29 cellular contexts compared by ENCODE assay signal in genomic region chr10:33289776-33290175, GRCh38.
"Had no signal": no experiment of that assay in that cellular context is flagged by ENCODE, and none has a peak within 500 bp of the region (broad histone marks: within the 10 kb centered on the region; RNA-seq: fewer than 3 reads in every experiment).

No MANE protein-coding gene starts in this region.

- H3K27me3 Mint-ChIP-seq: brain; progenitor cell of endocrine pancreas; stimulated activated naive CD8-positive, alpha-beta T cell treated with anti-CD3 and anti-CD28 coated beads, Interleukin-15, amount 100 ng/mL, for 72 hours; type B pancreatic cell had no signal

- H3K4me1 Mint-ChIP-seq: activated naive CD8-positive, alpha-beta T cell treated with anti-CD3 and anti-CD28 coated beads for 36 hours; stimulated activated memory B cell treated with anti-CD40 and anti-IgM and Interleukin-4, amounts not matched to agents 10 μg/mL and 1 μg/mL and 100 μg/mL, for 72 hours; stimulated activated naive CD8-positive, alpha-beta T cell treated with anti-CD3 and anti-CD28 coated beads, Interleukin-15, amount 100 ng/mL, for 72 hours had no signal

- H3K9me3 ChIP-seq: adrenal gland, ascending aorta, heart right ventricle, left lung, uterus had no signal

- DNase-seq: activated CD4-positive, alpha-beta T cell treated with anti-CD3 and anti-CD28 coated beads for 4 hours; activated CD4-positive, alpha-beta T cell treated with anti-CD3 and anti-CD28 coated beads, Interleukin-2, amount 50 U/mL, for 4 hours; activated effector memory CD4-positive, alpha-beta T cell treated with Interleukin-2 at 50 U/mL for 16 hours; activated naive CD4-positive, alpha-beta T cell treated with anti-CD3 and anti-CD28 coated beads for 36 hours; activated naive CD8-positive, alpha-beta T cell treated with anti-CD3 and anti-CD28 coated beads for 36 hours; activated T-cell treated with anti-CD3 and anti-CD28 coated beads for 4 hours; adrenal gland; dorsolateral prefrontal cortex; effector memory CD4-positive, alpha-beta T cell; foreskin fibroblast; heart right ventricle; left lung; stimulated activated CD4-positive, alpha-beta T cell treated with anti-CD3 and anti-CD28 coated beads, Interleukin-4, amount 100 ng/mL, for 24 hours; stimulated activated naive CD8-positive, alpha-beta T cell treated with anti-CD3 and anti-CD28 coated beads, Interleukin-15, amount 100 ng/mL, for 72 hours; substantia nigra; SW 1271; T-helper 9 cell; uterus had no signal

- H3K27ac Mint-ChIP-seq: activated naive CD4-positive, alpha-beta T cell treated with anti-CD3 and anti-CD28 coated beads for 36 hours; activated naive CD8-positive, alpha-beta T cell treated with anti-CD3 and anti-CD28 coated beads for 36 hours; progenitor cell of endocrine pancreas; stimulated activated memory B cell treated with anti-CD40 and anti-IgM and Interleukin-4, amounts not matched to agents 10 μg/mL and 1 μg/mL and 100 μg/mL, for 72 hours; stimulated activated naive CD8-positive, alpha-beta T cell treated with anti-CD3 and anti-CD28 coated beads, Interleukin-15, amount 100 ng/mL, for 72 hours; T-helper 1 cell treated with Interleukin-12 subunit alpha and Interleukin-12 subunit beta and Interleukin-4 antibody, amounts not matched to agents 30 μg/mL and 1 μg/mL, for 36 hours; type B pancreatic cell had no signal

- H3K27ac ChIP-seq: coronary artery, dorsolateral prefrontal cortex, left lung, VCaP had no signal

- H3K36me3 ChIP-seq: adrenal gland, ascending aorta, left lung, uterus had no signal

- H3K27me3 ChIP-seq: adrenal gland, ascending aorta, heart right ventricle, left lung, uterus had no signal

- ATAC-seq: heart right ventricle; left lung; sciatic nerve; stimulated activated memory B cell treated with anti-CD40 and anti-IgM and Interleukin-4, amounts not matched to agents 10 μg/mL and 1 μg/mL and 100 μg/mL, for 72 hours; stimulated activated naive CD8-positive, alpha-beta T cell treated with anti-CD3 and anti-CD28 coated beads, Interleukin-15, amount 100 ng/mL, for 72 hours had no signal

- H3K36me3 Mint-ChIP-seq: activated naive CD8-positive, alpha-beta T cell treated with anti-CD3 and anti-CD28 coated beads for 36 hours; brain; stimulated activated memory B cell treated with anti-CD40 and anti-IgM and Interleukin-4, amounts not matched to agents 10 μg/mL and 1 μg/mL and 100 μg/mL, for 72 hours had no signal

- H3K4me3 Mint-ChIP-seq: activated naive CD4-positive, alpha-beta T cell treated with anti-CD3 and anti-CD28 coated beads for 36 hours; activated naive CD8-positive, alpha-beta T cell treated with anti-CD3 and anti-CD28 coated beads for 36 hours; stimulated activated memory B cell treated with anti-CD40 and anti-IgM and Interleukin-4, amounts not matched to agents 10 μg/mL and 1 μg/mL and 100 μg/mL, for 72 hours; stimulated activated naive CD8-positive, alpha-beta T cell treated with anti-CD3 and anti-CD28 coated beads, Interleukin-15, amount 100 ng/mL, for 72 hours; T-helper 1 cell treated with Interleukin-12 subunit alpha and Interleukin-12 subunit beta and Interleukin-4 antibody, amounts not matched to agents 30 μg/mL and 1 μg/mL, for 36 hours; type B pancreatic cell had no signal

- H3K9me3 Mint-ChIP-seq: activated naive CD4-positive, alpha-beta T cell treated with anti-CD3 and anti-CD28 coated beads for 36 hours; activated naive CD8-positive, alpha-beta T cell treated with anti-CD3 and anti-CD28 coated beads for 36 hours; brain; stimulated activated memory B cell treated with anti-CD40 and anti-IgM and Interleukin-4, amounts not matched to agents 10 μg/mL and 1 μg/mL and 100 μg/mL, for 72 hours; stimulated activated naive CD8-positive, alpha-beta T cell treated with anti-CD3 and anti-CD28 coated beads, Interleukin-15, amount 100 ng/mL, for 72 hours; T-helper 1 cell treated with Interleukin-12 subunit alpha and Interleukin-12 subunit beta and Interleukin-4 antibody, amounts not matched to agents 30 μg/mL and 1 μg/mL, for 36 hours; type B pancreatic cell had no signal

- H3K4me3 ChIP-seq: adrenal gland, ascending aorta, coronary artery, dorsolateral prefrontal cortex, heart right ventricle, left lung, lung, skin epidermis, uterus had no signal
